Comparison of ENCODE assay signal across 21 cellular contexts in the genomic region with DNA sequence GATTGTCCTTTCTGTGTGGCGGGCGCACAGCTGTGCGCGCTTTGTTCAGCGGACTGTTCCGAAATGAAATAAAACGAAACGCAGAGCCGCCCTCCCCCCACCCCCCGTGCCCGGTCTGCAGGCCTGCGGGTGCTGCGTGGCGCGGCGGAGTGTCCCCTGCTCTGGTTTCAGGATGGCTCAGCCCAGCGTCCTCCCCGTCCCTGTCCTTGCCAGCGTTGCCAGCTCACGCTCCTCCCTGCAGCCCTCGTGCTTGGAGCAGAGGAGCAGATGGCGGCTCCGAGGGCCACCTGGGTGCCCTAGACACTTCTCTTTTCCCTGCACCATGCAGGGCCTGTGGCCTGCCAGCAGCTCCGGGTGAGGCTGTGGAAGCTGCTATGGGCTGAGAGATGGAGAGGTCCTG. TPM values are rescaled to one million over a fixed set of nuclear protein-coding genes. Genes with fewer than 3 reads are reported as not detected.
DNase-seq lines count a peak whose midpoint lies in the region; ATAC-seq lines count a peak whose summit lies in the region.
"Had no signal": no experiment of that assay in that cellular context is flagged by ENCODE, and none has a peak within 500 bp of the region (broad histone marks: within the 10 kb centered on the region; RNA-seq: fewer than 3 reads in every experiment).

No MANE protein-coding gene starts in this region.

- H3K27me3 ChIP-seq in H7 (ENCODE audit: control insufficient read depth, insufficient read depth, low read length), result no peaks in the 10 kb centered on the region
- H3K27me3 ChIP-seq: BLaER1 had no signal

- peak; percentile 18 for DNase-seq in activated CD4-positive, CD25-positive, alpha-beta regulatory T cell treated with anti-CD3 and anti-CD28 coated beads, Interleukin-2, amount 50 U/mL, for 72 hours
- DNase-seq in H7 (peak; percentile 62), cerebellum (ENCODE audit: low spot score) (peak; percentile 87), posterior cingulate gyrus (peak in 7 of 10 donors; percentile 8 to 86 (median 30)), ACHN (no peak)
- DNase-seq in stimulated activated CD4-positive, alpha-beta T cell treated with anti-CD3 and anti-CD28 coated beads, Interleukin-2, amount 100 ng/mL, for 48 hours, result no peak
- DNase-seq: CD8-positive, alpha-beta T cell; DND-41; GDM1; GOT3; KG1; NCI-H1436; NCI-H2081; NCI-H226; NCI-H526 treated with DMSO at 0.1 percent for 48 hours had no signal

- no peak for ATAC-seq in activated CD4-positive, CD25-positive, alpha-beta regulatory T cell treated with anti-CD3 and anti-CD28 coated beads, Interleukin-2, amount 50 U/mL, for 24 hours
- no peak for ATAC-seq in GM21825 (IDR thresholded peaks at IDR 0.05; ENCODE audit: unreplicated experiment)
- ATAC-seq: CD8-positive, alpha-beta T cell; GM12878 had no signal

- in situ Hi-C loops in ACHN (cut with HindIII; ENCODE audit: low pct_ligation_motif_present, low pct_unique_long_range_greater_than_20kb, low sequenced_read_pairs), result no loop called here

- intact Hi-C loops in posterior cingulate gyrus (cut with DNase I), result no loop called here

- H3K4me3 ChIP-seq in H7 (ENCODE audit: insufficient read depth, low read depth, low read length), result no peak overlapping the region
- H3K4me3 ChIP-seq: BLaER1, GM12878, SJSA1 had no signal

- H3K36me3 ChIP-seq in H7 (replicated peaks; ENCODE audit: control insufficient read depth, insufficient read depth, low read length), result no peaks in the 10 kb centered on the region
- H3K36me3 ChIP-seq: BLaER1, SJSA1 had no signal

RNA-seq across cellular contexts. Expression of gene BEGAIN, which starts 17.5 kb away (rescaled TPM):
- total RNA-seq in H7 (2014; rRNA removed; shearing (Covaris generic)), result 1.3 and 3.3 TPM in 2 replicates
- total RNA-seq in cerebellum, result 6.0 TPM
- total RNA-seq: RPMI7951, SJSA1 had no signal

Comparison
In these comparisons a context has a peak if more than half of its experiments do, and no peak if none do; other contexts are left out.
1. DNase-seq: peak in activated CD4-positive, CD25-positive, alpha-beta regulatory T cell treated with anti-CD3 and anti-CD28 coated beads, Interleukin-2, amount 50 U/mL, for 72 hours (single experiment), H7 (single experiment), cerebellum (single experiment) and posterior cingulate gyrus (7 of 10); none in stimulated activated CD4-positive, alpha-beta T cell treated with anti-CD3 and anti-CD28 coated beads, Interleukin-2, amount 100 ng/mL, for 48 hours (0 of 2) and ACHN (single experiment).